Comparison of ENCODE assay signal across 2 cellular contexts in the genomic region with DNA sequence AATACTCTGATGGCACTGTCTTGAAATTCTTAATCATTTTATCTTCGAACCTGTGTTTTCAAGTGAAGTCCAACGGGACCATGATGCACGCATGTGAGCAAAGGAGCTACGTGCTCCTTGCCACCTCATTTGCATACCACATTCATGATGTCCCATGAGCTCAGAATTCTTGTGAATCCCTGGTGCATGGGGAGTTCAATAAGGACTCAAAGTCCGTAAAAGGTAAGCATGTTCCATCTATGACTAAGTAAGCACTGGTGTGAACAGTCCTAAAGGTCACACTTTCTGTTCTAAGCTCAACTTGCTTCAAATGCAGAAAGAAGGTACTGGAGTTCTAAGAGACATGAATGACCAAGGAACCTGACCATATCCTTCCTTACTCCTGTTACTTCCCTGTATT.
A peak's percentile ranks its signal among the peaks of the same experiment; 100 is the strongest.
TF ChIP-seq lines count a peak whose summit lies in the region.

No MANE protein-coding gene starts in this region.

TF ChIP-seq in HEK293, 187 proteins besides CTCF, POLR2A, EP300 and RAD21:
- TF ChIP-seq ZNF549 (tag by site-specific recombination; IDR thresholded peaks at IDR 0.05) (no peak), KLF10 (tag by site-specific recombination; IDR thresholded peaks at IDR 0.05) (no peak)
- TF ChIP-seq, protein P1, sequence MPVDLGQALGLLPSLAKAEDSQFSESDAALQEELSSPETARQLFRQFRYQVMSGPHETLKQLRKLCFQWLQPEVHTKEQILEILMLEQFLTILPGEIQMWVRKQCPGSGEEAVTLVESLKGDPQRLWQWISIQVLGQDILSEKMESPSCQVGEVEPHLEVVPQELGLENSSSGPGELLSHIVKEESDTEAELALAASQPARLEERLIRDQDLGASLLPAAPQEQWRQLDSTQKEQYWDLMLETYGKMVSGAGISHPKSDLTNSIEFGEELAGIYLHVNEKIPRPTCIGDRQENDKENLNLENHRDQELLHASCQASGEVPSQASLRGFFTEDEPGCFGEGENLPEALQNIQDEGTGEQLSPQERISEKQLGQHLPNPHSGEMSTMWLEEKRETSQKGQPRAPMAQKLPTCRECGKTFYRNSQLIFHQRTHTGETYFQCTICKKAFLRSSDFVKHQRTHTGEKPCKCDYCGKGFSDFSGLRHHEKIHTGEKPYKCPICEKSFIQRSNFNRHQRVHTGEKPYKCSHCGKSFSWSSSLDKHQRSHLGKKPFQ (tag by site-specific recombination; IDR thresholded peaks at IDR 0.05) = 0 out of 2 replicates have a peak, but pooled peaks have one; percentile 29

TF ChIP-seq in GM12878, 131 proteins besides CTCF, POLR2A, EP300 and RAD21:
- TF ChIP-seq BHLHE40 (IDR thresholded peaks at IDR 0.05; ENCODE audit: borderline replicate concordance in 1 of 2, low read depth in 2 of 2, low read length in 1 of 2) (0 out of 4 replicates have a peak, but pooled peaks of 1 of the 2 experiments have one; percentile 8), RBBP5 (conservative IDR thresholded peaks at IDR 0.05) (no peak), SMARCA5 (IDR thresholded peaks at IDR 0.05) (no peak), CBX3 (IDR thresholded peaks at IDR 0.05; ENCODE audit: borderline replicate concordance, low read depth) (no peak), NBN (IDR thresholded peaks at IDR 0.05) (no peak)
